ENCODE assay signal across 1 cellular context in the genomic region with DNA sequence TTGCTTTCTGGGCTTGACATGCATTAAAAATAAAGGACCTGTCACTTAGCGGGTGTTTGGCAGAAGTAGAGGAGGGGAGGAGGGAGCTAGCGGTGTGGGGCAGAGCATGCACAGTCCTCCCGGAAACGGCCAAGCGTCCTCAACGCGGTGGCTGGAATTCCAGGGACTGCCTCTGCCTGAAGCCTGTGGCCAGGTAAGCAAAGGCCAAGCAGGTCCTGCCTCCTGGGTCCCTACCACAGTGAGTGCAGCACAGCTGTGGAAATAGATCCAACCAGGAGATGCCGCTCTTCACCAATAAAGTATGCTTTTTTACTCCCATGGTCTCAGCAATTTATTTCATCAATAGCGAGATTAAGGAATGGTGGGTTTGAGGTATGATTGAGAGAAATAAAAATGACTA.
TF ChIP-seq lines count a peak whose summit lies in the region.

No MANE protein-coding gene starts in this region.

TF ChIP-seq in HepG2, 621 proteins besides CTCF, POLR2A, EP300 and RAD21 (continued from another document):
- TF ChIP-seq, protein P1, sequence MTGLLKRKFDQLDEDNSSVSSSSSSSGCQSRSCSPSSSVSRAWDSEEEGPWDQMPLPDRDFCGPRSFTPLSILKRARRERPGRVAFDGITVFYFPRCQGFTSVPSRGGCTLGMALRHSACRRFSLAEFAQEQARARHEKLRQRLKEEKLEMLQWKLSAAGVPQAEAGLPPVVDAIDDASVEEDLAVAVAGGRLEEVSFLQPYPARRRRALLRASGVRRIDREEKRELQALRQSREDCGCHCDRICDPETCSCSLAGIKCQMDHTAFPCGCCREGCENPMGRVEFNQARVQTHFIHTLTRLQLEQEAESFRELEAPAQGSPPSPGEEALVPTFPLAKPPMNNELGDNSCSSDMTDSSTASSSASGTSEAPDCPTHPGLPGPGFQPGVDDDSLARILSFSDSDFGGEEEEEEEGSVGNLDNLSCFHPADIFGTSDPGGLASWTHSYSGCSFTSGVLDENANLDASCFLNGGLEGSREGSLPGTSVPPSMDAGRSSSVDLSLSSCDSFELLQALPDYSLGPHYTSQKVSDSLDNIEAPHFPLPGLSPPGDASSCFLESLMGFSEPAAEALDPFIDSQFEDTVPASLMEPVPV (CRISPR knock-in tag; IDR thresholded peaks at IDR 0.05) = no peak
- TF ChIP-seq, protein P2, sequence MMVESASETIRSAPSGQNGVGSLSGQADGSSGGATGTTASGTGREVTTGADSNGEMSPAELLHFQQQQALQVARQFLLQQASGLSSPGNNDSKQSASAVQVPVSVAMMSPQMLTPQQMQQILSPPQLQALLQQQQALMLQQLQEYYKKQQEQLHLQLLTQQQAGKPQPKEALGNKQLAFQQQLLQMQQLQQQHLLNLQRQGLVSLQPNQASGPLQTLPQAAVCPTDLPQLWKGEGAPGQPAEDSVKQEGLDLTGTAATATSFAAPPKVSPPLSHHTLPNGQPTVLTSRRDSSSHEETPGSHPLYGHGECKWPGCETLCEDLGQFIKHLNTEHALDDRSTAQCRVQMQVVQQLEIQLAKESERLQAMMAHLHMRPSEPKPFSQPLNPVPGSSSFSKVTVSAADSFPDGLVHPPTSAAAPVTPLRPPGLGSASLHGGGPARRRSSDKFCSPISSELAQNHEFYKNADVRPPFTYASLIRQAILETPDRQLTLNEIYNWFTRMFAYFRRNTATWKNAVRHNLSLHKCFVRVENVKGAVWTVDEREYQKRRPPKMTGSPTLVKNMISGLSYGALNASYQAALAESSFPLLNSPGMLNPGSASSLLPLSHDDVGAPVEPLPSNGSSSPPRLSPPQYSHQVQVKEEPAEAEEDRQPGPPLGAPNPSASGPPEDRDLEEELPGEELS (CRISPR knock-in tag; IDR thresholded peaks at IDR 0.05) = no peak
- TF ChIP-seq ZNF709 (CRISPR knock-in tag; IDR thresholded peaks at IDR 0.05) (no peak), PRPF4 (IDR thresholded peaks at IDR 0.05; ENCODE audit: low read depth, low read length, poor library complexity, severe bottlenecking) (no peak), MEF2D (CRISPR knock-in tag; IDR thresholded peaks at IDR 0.05) (no peak), ZBTB38 (CRISPR knock-in tag; IDR thresholded peaks at IDR 0.05) (no peak), ZFP36 (IDR thresholded peaks at IDR 0.05; ENCODE audit: borderline replicate concordance, low read depth, low read length, partially characterized antibody) (no peak), ZNF263 (CRISPR knock-in tag; IDR thresholded peaks at IDR 0.05) (peak; percentile 59), STAG1 (CRISPR knock-in tag; IDR thresholded peaks at IDR 0.05) (peak; percentile 14; the same call in 1 of the 2 replicates), ZFP62 (CRISPR knock-in tag; IDR thresholded peaks at IDR 0.05) (no peak), KLF16 (CRISPR knock-in tag; IDR thresholded peaks at IDR 0.05) (no peak), ADNP (CRISPR knock-in tag; IDR thresholded peaks at IDR 0.05) (no peak)
- TF ChIP-seq, protein P3, sequence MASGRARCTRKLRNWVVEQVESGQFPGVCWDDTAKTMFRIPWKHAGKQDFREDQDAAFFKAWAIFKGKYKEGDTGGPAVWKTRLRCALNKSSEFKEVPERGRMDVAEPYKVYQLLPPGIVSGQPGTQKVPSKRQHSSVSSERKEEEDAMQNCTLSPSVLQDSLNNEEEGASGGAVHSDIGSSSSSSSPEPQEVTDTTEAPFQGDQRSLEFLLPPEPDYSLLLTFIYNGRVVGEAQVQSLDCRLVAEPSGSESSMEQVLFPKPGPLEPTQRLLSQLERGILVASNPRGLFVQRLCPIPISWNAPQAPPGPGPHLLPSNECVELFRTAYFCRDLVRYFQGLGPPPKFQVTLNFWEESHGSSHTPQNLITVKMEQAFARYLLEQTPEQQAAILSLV (CRISPR knock-in tag; IDR thresholded peaks at IDR 0.05; ENCODE audit: borderline replicate concordance) = no peak
